Comparison of ENCODE assay signal across 8 cellular contexts in the genomic region with DNA sequence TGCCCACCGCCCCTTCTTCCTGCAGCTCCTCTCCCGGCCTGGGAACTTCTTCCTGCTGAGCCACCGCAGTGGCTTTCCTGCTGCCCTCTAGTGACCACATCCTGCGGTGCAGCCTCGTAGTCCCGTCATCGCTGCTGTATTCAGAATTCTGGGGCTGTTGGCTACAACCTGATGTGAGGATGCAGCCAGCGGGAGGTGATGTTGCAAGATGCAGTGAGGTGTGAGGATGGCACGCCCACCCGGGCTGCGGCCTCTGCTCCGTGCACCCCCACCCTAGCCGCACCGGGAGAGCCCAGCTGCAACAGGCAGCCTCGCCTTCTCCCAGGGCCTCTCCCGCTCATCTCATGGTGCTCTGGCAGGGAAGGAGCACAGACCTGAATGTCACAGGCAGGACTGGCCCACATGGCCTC. TPM values are rescaled to one million over a fixed set of nuclear protein-coding genes. Genes with fewer than 3 reads are reported as not detected.
DNase-seq lines count a peak whose midpoint lies in the region; ATAC-seq and TF ChIP-seq lines count a peak whose summit lies in the region.

No MANE protein-coding gene starts in this region.

- H3K79me2 ChIP-seq in HCT116 (ENCODE audit: insufficient read depth, low read length): no peaks in the 10 kb centered on the region

- peak overlapping the region; percentile 34 for H2AFZ ChIP-seq in HCT116 (ENCODE audit: low read depth, low read length, poor library complexity, severe bottlenecking)

- POLR2A ChIA-PET in HCT116 (lab: Charles Lee): no interaction called here

- peak overlapping the region; percentile 26; the same call in 1 of the 2 replicates for H3K4me2 ChIP-seq in HCT116 (ENCODE audit: low read length)

- TF ChIP-seq POLR2A in HCT116 (IDR thresholded peaks at IDR 0.05; ENCODE audit: borderline replicate concordance, extremely low read depth, insufficient read depth, insufficient read length): no peak

- no peak overlapping the region for H3K4me3 ChIP-seq in HCT116 (replicated peaks in 1 of 2; ENCODE audit: low read depth in 1 of 2, low read length in 2 of 2)
- no peak overlapping the region for H3K4me3 ChIP-seq in choroid plexus epithelial cell (ENCODE audit: low read depth, low read length)

- CTCF ChIA-PET in HCT116 (lab: Charles Lee): interaction anchor here (0.6 to 3.5 kb wide), 27 partner anchors 7 to 545 kb away, joined by 3 to 48 read pairs (median 4); no protein-coding TSS in a partner anchor

- H3K9me3 ChIP-seq in HCT116 (ENCODE audit: control insufficient read depth in 1 of 2, insufficient read depth in 1 of 2, low read depth in 1 of 2, low read length in 2 of 2): no peaks in the 10 kb centered on the region

- intact Hi-C loops in HCT116 (cut with micrococcal nuclease): loop anchor here (1.0 to 10.0 kb wide), 2 partner anchors 251 to 284 kb away; no protein-coding TSS in a partner anchor

- H3K36me3 ChIP-seq in HCT116 (ENCODE audit: control insufficient read depth in 1 of 2, insufficient read depth in 2 of 2, low read length in 2 of 2): no peaks in the 10 kb centered on the region

- no peaks in the 10 kb centered on the region for H3K36me3 Mint-ChIP-seq in stimulated activated memory B cell treated with anti-CD40 and anti-IgM and Interleukin-4, amounts not matched to agents 10 μg/mL and 1 μg/mL and 100 μg/mL, for 72 hours

- no peak overlapping the region for H3K4me3 Mint-ChIP-seq in stimulated activated memory B cell treated with anti-CD40 and anti-IgM and Interleukin-4, amounts not matched to agents 10 μg/mL and 1 μg/mL and 100 μg/mL, for 72 hours

- TF ChIP-seq RAD21 in HCT116 (IDR thresholded peaks at IDR 0.05; ENCODE audit: low read depth): peak; percentile 75

- RAD21 ChIA-PET in HCT116 (lab: Charles Lee; ENCODE audit: low non-redundant PET in 1 of 2, low total read pairs in 2 of 2, uncharacterized antibody in 2 of 2, unreplicated experiment in 2 of 2): interaction anchor here (1.0 to 2.0 kb wide), 3 partner anchors 80 to 284 kb away, joined by 3 to 7 read pairs (median 5); no protein-coding TSS in a partner anchor

- no peaks in the 10 kb centered on the region for H3K27me3 ChIP-seq in HCT116 (ENCODE audit: insufficient read depth, low read length)

- ATAC-seq in HCT116: peak; percentile 94
- peak; percentile 92 for ATAC-seq in left lobe of liver
- ATAC-seq in stimulated activated memory B cell treated with anti-CD40 and anti-IgM and Interleukin-4, amounts not matched to agents 10 μg/mL and 1 μg/mL and 100 μg/mL, for 72 hours: no peak

- no peaks in the 10 kb centered on the region for H4K20me1 ChIP-seq in HCT116 (ENCODE audit: insufficient read depth)

- peak; percentile 73 to 98 (median 90) for TF ChIP-seq CTCF in HCT116 (IDR thresholded peaks at IDR 0.05 in 2 of 3, conservative IDR thresholded peaks at IDR 0.05 in 1 of 3; ENCODE audit: borderline replicate concordance in 1 of 3, insufficient read depth in 1 of 3, low read depth in 2 of 3, low read length in 2 of 3)
- TF ChIP-seq CTCF in choroid plexus epithelial cell (conservative IDR thresholded peaks at IDR 0.05; ENCODE audit: low read depth, low read length): peak; percentile 97

- H3K9me2 ChIP-seq in HCT116 (ENCODE audit: insufficient read depth): no peaks in the 10 kb centered on the region

- peaks cover 71% of the 10 kb centered on the region for H3K27me3 Mint-ChIP-seq in stimulated activated memory B cell treated with anti-CD40 and anti-IgM and Interleukin-4, amounts not matched to agents 10 μg/mL and 1 μg/mL and 100 μg/mL, for 72 hours

- peaks cover 0 to 3% of the 10 kb centered on the region in 2 experiments; a peak in 1 of 4 replicates for H3K4me1 ChIP-seq in HCT116 (ENCODE audit: control insufficient read depth in 1 of 2, insufficient read depth in 2 of 2, low read length in 2 of 2)

- no peaks in the 10 kb centered on the region for H3K9me3 Mint-ChIP-seq in stimulated activated memory B cell treated with anti-CD40 and anti-IgM and Interleukin-4, amounts not matched to agents 10 μg/mL and 1 μg/mL and 100 μg/mL, for 72 hours

- no TSS peak for BruUV-seq in HCT116 (replicated peaks; lab: Mats Ljungman, UMichigan)

- H3K27ac ChIP-seq in HCT116 (ENCODE audit: low read depth, low read length): no peak overlapping the region

- no peak overlapping the region for H3K9ac ChIP-seq in HCT116 (ENCODE audit: low read length)

- DNase-seq in COLO829 (ENCODE audit: low spot score): peak; percentile 73
- DNase-seq in HCT116 (ENCODE audit: low read depth, low spot score): peak; percentile 53
- peak; percentile 66 for DNase-seq in NCI-H226
- DNase-seq in activated CD4-positive, alpha-beta T cell treated with anti-CD3 and anti-CD28 coated beads for 4 hours: peak; percentile 26 to 57
- DNase-seq in choroid plexus epithelial cell (ENCODE audit: low read depth): peak; percentile 88
- peak; percentile 75 for DNase-seq in left lobe of liver (ENCODE audit: low spot score)
- peak; percentile 66 for DNase-seq in stimulated activated CD4-positive, alpha-beta T cell treated with anti-CD3 and anti-CD28 coated beads, Interleukin-4, amount 100 ng/mL, for 24 hours

- peaks cover 6% of the 10 kb centered on the region for H3K4me1 Mint-ChIP-seq in stimulated activated memory B cell treated with anti-CD40 and anti-IgM and Interleukin-4, amounts not matched to agents 10 μg/mL and 1 μg/mL and 100 μg/mL, for 72 hours

- H3K27ac Mint-ChIP-seq in stimulated activated memory B cell treated with anti-CD40 and anti-IgM and Interleukin-4, amounts not matched to agents 10 μg/mL and 1 μg/mL and 100 μg/mL, for 72 hours: no peak overlapping the region

TF ChIP-seq in HCT116, 20 proteins besides CTCF, POLR2A, EP300 and RAD21:
- TF ChIP-seq, protein P1, sequence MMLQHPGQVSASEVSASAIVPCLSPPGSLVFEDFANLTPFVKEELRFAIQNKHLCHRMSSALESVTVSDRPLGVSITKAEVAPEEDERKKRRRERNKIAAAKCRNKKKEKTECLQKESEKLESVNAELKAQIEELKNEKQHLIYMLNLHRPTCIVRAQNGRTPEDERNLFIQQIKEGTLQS (IDR thresholded peaks at IDR 0.05): no peak
- TF ChIP-seq EGR1 (IDR thresholded peaks at IDR 0.05; ENCODE audit: low read depth) (no peak), ZNF274 (IDR thresholded peaks at IDR 0.05; ENCODE audit: low read depth, low read length) (no peak), CEBPB (IDR thresholded peaks at IDR 0.05; ENCODE audit: low read depth) (no peak), ZBTB33 (IDR thresholded peaks at IDR 0.05; ENCODE audit: extremely low read depth, insufficient replicate concordance, low read length) (no peak), ELF1 (IDR thresholded peaks at IDR 0.05; ENCODE audit: borderline replicate concordance, low read depth) (no peak), EZH2 (IDR thresholded peaks at IDR 0.05) (no peak), SRF (IDR thresholded peaks at IDR 0.05; ENCODE audit: low read depth) (no peak), ZFX (IDR thresholded peaks at IDR 0.05) (no peak), JUND (IDR thresholded peaks at IDR 0.05) (no peak)
- TF ChIP-seq, protein P2, sequence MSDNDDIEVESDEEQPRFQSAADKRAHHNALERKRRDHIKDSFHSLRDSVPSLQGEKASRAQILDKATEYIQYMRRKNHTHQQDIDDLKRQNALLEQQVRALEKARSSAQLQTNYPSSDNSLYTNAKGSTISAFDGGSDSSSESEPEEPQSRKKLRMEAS (IDR thresholded peaks at IDR 0.05): no peak
- TF ChIP-seq, protein P3, sequence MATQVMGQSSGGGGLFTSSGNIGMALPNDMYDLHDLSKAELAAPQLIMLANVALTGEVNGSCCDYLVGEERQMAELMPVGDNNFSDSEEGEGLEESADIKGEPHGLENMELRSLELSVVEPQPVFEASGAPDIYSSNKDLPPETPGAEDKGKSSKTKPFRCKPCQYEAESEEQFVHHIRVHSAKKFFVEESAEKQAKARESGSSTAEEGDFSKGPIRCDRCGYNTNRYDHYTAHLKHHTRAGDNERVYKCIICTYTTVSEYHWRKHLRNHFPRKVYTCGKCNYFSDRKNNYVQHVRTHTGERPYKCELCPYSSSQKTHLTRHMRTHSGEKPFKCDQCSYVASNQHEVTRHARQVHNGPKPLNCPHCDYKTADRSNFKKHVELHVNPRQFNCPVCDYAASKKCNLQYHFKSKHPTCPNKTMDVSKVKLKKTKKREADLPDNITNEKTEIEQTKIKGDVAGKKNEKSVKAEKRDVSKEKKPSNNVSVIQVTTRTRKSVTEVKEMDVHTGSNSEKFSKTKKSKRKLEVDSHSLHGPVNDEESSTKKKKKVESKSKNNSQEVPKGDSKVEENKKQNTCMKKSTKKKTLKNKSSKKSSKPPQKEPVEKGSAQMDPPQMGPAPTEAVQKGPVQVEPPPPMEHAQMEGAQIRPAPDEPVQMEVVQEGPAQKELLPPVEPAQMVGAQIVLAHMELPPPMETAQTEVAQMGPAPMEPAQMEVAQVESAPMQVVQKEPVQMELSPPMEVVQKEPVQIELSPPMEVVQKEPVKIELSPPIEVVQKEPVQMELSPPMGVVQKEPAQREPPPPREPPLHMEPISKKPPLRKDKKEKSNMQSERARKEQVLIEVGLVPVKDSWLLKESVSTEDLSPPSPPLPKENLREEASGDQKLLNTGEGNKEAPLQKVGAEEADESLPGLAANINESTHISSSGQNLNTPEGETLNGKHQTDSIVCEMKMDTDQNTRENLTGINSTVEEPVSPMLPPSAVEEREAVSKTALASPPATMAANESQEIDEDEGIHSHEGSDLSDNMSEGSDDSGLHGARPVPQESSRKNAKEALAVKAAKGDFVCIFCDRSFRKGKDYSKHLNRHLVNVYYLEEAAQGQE (IDR thresholded peaks at IDR 0.05; ENCODE audit: low read depth): no peak

RNA-seq across cellular contexts. Expression of gene CHST1, which starts 10.1 kb away (rescaled TPM):
- 0.69 TPM for total RNA-seq in HCT116 (2021; ENCODE audit: unreplicated experiment)
- polyA plus RNA-seq in HCT116 (2012): 0.55 and 0.65 TPM in 2 replicates
- total RNA-seq in left lobe of liver: 2.3 TPM
